Comparison of ENCODE assay signal across 22 cellular contexts in the genomic region with DNA sequence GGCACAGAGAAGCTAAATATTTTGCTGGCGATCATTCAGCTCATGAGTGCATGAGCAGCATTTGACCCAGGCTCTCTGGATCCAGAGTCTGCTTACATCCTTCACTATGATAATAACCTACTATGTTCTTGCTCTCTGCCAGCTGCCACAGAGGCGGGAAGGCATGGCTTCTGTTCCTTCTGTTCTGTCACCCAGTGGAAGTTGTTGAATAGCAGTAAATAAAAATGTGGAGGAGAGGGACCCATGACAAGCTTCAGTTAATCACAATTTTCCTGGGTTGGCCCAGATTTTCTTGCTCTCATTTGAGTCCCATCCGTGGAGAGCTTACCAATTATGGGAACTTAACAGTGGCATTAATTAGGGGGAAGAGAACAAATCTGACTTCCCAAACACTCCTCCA.
"Had no signal": no experiment of that assay in that cellular context is flagged by ENCODE, and none has a peak within 500 bp of the region (broad histone marks: within the 10 kb centered on the region; RNA-seq: fewer than 3 reads in every experiment).

No MANE protein-coding gene starts in this region.

- H3K36me3 ChIP-seq: colonic mucosa, esophagus squamous epithelium, gastrocnemius medialis, heart right ventricle, left lung, lower lobe of right lung had no signal

- ATAC-seq: effector memory CD8-positive, alpha-beta T cell; esophagus mucosa; gastrocnemius medialis; heart right ventricle; left cardiac atrium; left lung; left ventricle myocardium superior; lower lobe of right lung; mucosa of descending colon had no signal

- H3K27me3 ChIP-seq: colonic mucosa, esophagus squamous epithelium, gastrocnemius medialis, heart right ventricle, left lung had no signal

- H3K4me1 ChIP-seq: colonic mucosa, esophagus squamous epithelium, gastrocnemius medialis, heart right ventricle, left lung, lower lobe of right lung had no signal

- H3K9me3 ChIP-seq: colonic mucosa, esophagus squamous epithelium, gastrocnemius medialis, heart right ventricle, left lung, lower lobe of right lung, mucosa of descending colon had no signal

- H3K27ac ChIP-seq: colonic mucosa, epithelial cell of prostate, esophagus squamous epithelium, gastrocnemius medialis, heart right ventricle, left lung, lower lobe of right lung had no signal

- H3K4me3 ChIP-seq: colonic mucosa, esophagus squamous epithelium, gastrocnemius medialis, heart right ventricle, left lung, lower lobe of right lung, mucosa of descending colon had no signal

- DNase-seq: colonic mucosa; cortex of kidney; effector CD8-positive, alpha-beta T cell; effector memory CD8-positive, alpha-beta T cell; endodermal cell; erythroblast; esophagus squamous epithelium; foreskin fibroblast; foreskin melanocyte; gastrocnemius medialis; glutamatergic neuron; heart right ventricle; hippocampal formation; left cardiac atrium; left lung; left ventricle myocardium superior; lower lobe of right lung; mesenchymal stem cell; mucosa of descending colon; naive B cell had no signal
